9 cellular contexts compared by ENCODE assay signal in the genomic region with DNA sequence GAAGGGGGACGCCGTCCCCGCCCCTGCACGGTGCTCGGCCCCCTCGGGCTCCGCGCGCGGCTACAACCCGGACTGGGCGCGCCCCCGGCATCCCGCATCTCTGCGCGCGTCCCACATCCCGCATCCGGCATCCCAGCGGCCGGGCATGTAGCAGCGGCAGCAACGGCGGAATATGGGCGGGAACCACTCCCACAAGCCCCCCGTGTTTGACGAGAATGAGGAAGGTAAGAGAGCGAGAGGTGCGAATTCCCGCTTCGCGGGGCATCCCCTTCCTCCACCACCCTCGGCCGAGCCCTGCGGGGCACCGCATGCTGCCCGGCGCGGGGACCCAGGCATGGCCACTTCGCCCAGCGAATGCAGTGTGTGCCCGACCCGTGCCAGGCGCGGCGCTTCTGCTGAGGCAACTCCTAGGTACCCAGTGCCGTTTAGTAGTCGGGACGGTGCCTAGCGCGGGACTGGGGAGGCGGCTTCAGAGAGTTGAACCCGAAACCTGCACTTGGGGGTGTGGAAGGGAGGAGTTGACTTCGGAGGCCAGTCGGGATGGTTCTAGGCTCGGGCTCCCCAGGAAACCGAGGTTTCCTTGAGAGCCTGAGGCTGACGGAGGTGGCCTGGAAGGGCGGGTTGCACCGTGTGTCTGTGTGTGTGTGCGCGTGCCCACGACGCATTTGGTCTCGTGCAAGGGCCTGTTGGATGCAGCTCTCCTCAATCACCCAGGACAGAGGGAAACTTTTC. TPM values are rescaled to one million over a fixed set of nuclear protein-coding genes. Genes with fewer than 3 reads are reported as not detected.
DNase-seq lines count a peak whose midpoint lies in the region; ATAC-seq, FAIRE-seq and TF ChIP-seq lines count a peak whose summit lies in the region.
"Had no signal": no experiment of that assay in that cellular context is flagged by ENCODE, and none has a peak within 500 bp of the region (broad histone marks: within the 10 kb centered on the region; RNA-seq: fewer than 3 reads in every experiment).

No MANE protein-coding gene starts in this region.

- intact Hi-C loops in A673 (cut with micrococcal nuclease; ENCODE audit: unreplicated experiment) = loop anchor here (2.0 to 10.0 kb wide), 6 partner anchors 90 to 925 kb away; no protein-coding TSS in a partner anchor

- no peaks in the 10 kb centered on the region for H3K79me2 ChIP-seq in H1 (ENCODE audit: control insufficient read depth in 1 of 2, insufficient read depth in 2 of 2, low read length in 2 of 2)

- no peak for TF ChIP-seq RAD21 in H1 (IDR thresholded peaks at IDR 0.05 in 1 of 2, conservative IDR thresholded peaks at IDR 0.05 in 1 of 2; ENCODE audit: low read depth in 2 of 2, low read length in 2 of 2)

- peak overlapping the region; percentile 66 for H4K8ac ChIP-seq in H1 (ENCODE audit: extremely low read depth, insufficient read depth, low read length)

- no peak overlapping the region for H3K4ac ChIP-seq in H1 (replicated peaks; ENCODE audit: insufficient read length, low read depth, low read length)

- peaks cover 5% of the 10 kb centered on the region for H3K4me1 ChIP-seq in A673 (ENCODE audit: insufficient read depth, low read length, poor library complexity, severe bottlenecking)
- 0 out of 2 replicates have a peak, but pooled peaks cover 7% of the 10 kb centered on the region for H3K4me1 ChIP-seq in HUES6 (ENCODE audit: control insufficient read depth, insufficient read depth, low read length)
- peaks cover 0 to 7% (median 5%) of the 10 kb centered on the region in 4 experiments; a peak in 5 of 7 replicates for H3K4me1 ChIP-seq in H1 (replicated peaks in 1 of 4; ENCODE audit: control insufficient read depth in 3 of 4, insufficient read depth in 4 of 4, low read length in 3 of 4)
- peaks cover 0 to 11% of the 10 kb centered on the region in 2 donors for H3K4me1 ChIP-seq in muscle layer of duodenum (ENCODE audit: control insufficient read depth in 1 of 2, insufficient read depth in 2 of 2, low read length in 2 of 2)

- CTCF ChIA-PET in A673 (lab: Charles Lee) = interaction anchor here (2.1 kb wide), 1 partner anchor 407 kb away, joined by 19 read pairs; no protein-coding TSS in a partner anchor
- CTCF ChIA-PET in H1 (lab: Charles Lee; ENCODE audit: partially characterized antibody) = interaction anchor here (0.6 to 3.3 kb wide), 22 partner anchors 8 to 657 kb away, joined by 3 to 16 read pairs (median 4); no protein-coding TSS in a partner anchor

- H4K91ac ChIP-seq in H1 (replicated peaks; ENCODE audit: insufficient read length, low read length) = no peak overlapping the region

- H3K23me2 ChIP-seq in H1 (ENCODE audit: low read depth, low read length) = peaks cover 13% of the 10 kb centered on the region; the same call in 1 of the 2 replicates

- WGBS in H1 (ENCODE audit: extremely low coverage in 1 of 2, insufficient coverage in 1 of 2, insufficient read length in 1 of 2, insufficient replicate concordance in 2 of 2, low coverage in 1 of 2, low lambda C conversion rate in 2 of 2, missing lambda C conversion rate in 1 of 2), 2 experiments = 3% methylated on average over 38 of the region's 66 CpGs; no CpG with 5 or more reads in 1 of the 2 experiments

- FAIRE-seq in H1 (lab: Jason Lieb, UNC) = no peak
- FAIRE-seq: GM18507 had no signal

- POLR2A ChIA-PET in A673 (lab: Charles Lee; ENCODE audit: low non-redundant PET) = interaction anchor here (0.5 to 0.9 kb wide), 3 partner anchors 9 to 752 kb away, joined by 3 to 18 read pairs (median 3); no protein-coding TSS in a partner anchor
- POLR2A ChIA-PET in H1 (lab: Charles Lee; ENCODE audit: partially characterized antibody) = interaction anchor here (0.9 kb wide), 1 partner anchor 10 kb away, joined by 3 read pairs; no protein-coding TSS in a partner anchor

- peak overlapping the region; percentile 85 for H2AFZ ChIP-seq in H1 (ENCODE audit: low read length)

- BruUV-seq in A673 (replicated peaks; lab: Mats Ljungman, UMichigan) = no TSS peak

- ATAC-seq in HG02885 (IDR thresholded peaks at IDR 0.05; ENCODE audit: poor library complexity, unreplicated experiment) = no peak
- ATAC-seq in GM18498 (IDR thresholded peaks at IDR 0.05; ENCODE audit: unreplicated experiment) = no peak
- no peak for ATAC-seq in GM19023 (IDR thresholded peaks at IDR 0.05; ENCODE audit: unreplicated experiment)

- no peak overlapping the region for H2BK5ac ChIP-seq in H1 (ENCODE audit: low read depth, low read length)

- H3K27me3 ChIP-seq in A673 (replicated peaks; ENCODE audit: insufficient read depth, low read depth, low read length, poor library complexity) (peaks cover 5% of the 10 kb centered on the region), HUES6 (ENCODE audit: control insufficient read depth, insufficient read depth, low read length) (peaks cover 45% of the 10 kb centered on the region), H1 (replicated peaks in 1 of 4; ENCODE audit: control insufficient read depth in 3 of 4, extremely low read depth in 1 of 4, insufficient read depth in 3 of 4, low read length in 3 of 4) (peaks cover 15 to 35% (median 24%) of the 10 kb centered on the region in 4 experiments), muscle layer of duodenum (ENCODE audit: low read depth, low read length) (no peaks in the 10 kb centered on the region)

- DNase-seq in A673 (ENCODE audit: low spot score) = peak; percentile 35
- peak in 1 of 2 experiments; percentile 83 for DNase-seq in H1 (ENCODE audit: low read depth in 1 of 2, low spot score in 2 of 2)
- DNase-seq in NK-92 (lab: John Stamatoyannopoulos, UW; ENCODE audit: unreplicated experiment) = no peak

- no peaks in the 10 kb centered on the region for H3K79me1 ChIP-seq in H1 (ENCODE audit: low read depth, low read length)

- no peaks in the 10 kb centered on the region for H3K36me3 ChIP-seq in A673 (ENCODE audit: insufficient read depth, low read length, poor library complexity, severe bottlenecking)
- H3K36me3 ChIP-seq in HUES6 (ENCODE audit: control insufficient read depth, insufficient read depth, low read length) = no peaks in the 10 kb centered on the region
- no peaks in the 10 kb centered on the region for H3K36me3 ChIP-seq in H1 (ENCODE audit: control insufficient read depth in 2 of 4, insufficient read depth in 4 of 4, low read length in 3 of 4)
- no peaks in the 10 kb centered on the region for H3K36me3 ChIP-seq in muscle layer of duodenum (ENCODE audit: control insufficient read depth in 1 of 2, insufficient read depth in 2 of 2, low read length in 2 of 2)

- no peak overlapping the region for H3K14ac ChIP-seq in H1 (ENCODE audit: insufficient read length)

- peak overlapping the region; percentile 62 to 97 for H3K4me2 ChIP-seq in H1 (ENCODE audit: insufficient read depth in 1 of 2, low read depth in 2 of 2, low read length in 2 of 2)

- no peak overlapping the region for H2BK20ac ChIP-seq in H1 (ENCODE audit: low read length)

- H3K27ac ChIP-seq in A673 (ENCODE audit: low read depth, low read length, poor library complexity, severe bottlenecking) (peak overlapping the region; percentile 49), HUES6 (ENCODE audit: low read depth, low read length) (no peak overlapping the region), H1 (ENCODE audit: low read depth, low read length) (no peak overlapping the region), muscle layer of duodenum (ENCODE audit: low read length) (no peak overlapping the region)

- H3K9me3 ChIP-seq in A673 (ENCODE audit: low read depth, low read length, poor library complexity, severe bottlenecking) (no peaks in the 10 kb centered on the region), HUES6 (ENCODE audit: control insufficient read depth, insufficient read depth, low read depth, low read length) (no peaks in the 10 kb centered on the region), H1 (ENCODE audit: insufficient read depth in 2 of 2, low read depth in 1 of 2, low read length in 1 of 2) (no peaks in the 10 kb centered on the region), muscle layer of duodenum (ENCODE audit: control insufficient read depth in 1 of 2, low read length in 2 of 2) (no peaks in the 10 kb centered on the region)

- no peak overlapping the region for H2AK5ac ChIP-seq in H1 (ENCODE audit: low read depth, low read length)

- peak overlapping the region; percentile 38; the same call in 1 of the 2 replicates for H3K18ac ChIP-seq in H1 (ENCODE audit: extremely low read depth, low read length)

- H3K9ac ChIP-seq in HUES6 (ENCODE audit: low read length) (peak overlapping the region; percentile 49), H1 (replicated peaks in 1 of 4; ENCODE audit: extremely low read depth in 1 of 4, low read depth in 3 of 4, low read length in 3 of 4) (peak overlapping the region in 2 of 4 experiments; percentile 16 to 25; a peak in 3 of 7 replicates)

- H2BK15ac ChIP-seq in H1 (ENCODE audit: low read length) = 0 out of 2 replicates have a peak overlapping the region, but pooled peaks have one; percentile 53

- TF ChIP-seq POLR2A in H1 (IDR thresholded peaks at IDR 0.05; ENCODE audit: control extremely low read depth in 1 of 2, low read depth in 2 of 2, low read length in 2 of 2) = no peak

- TF ChIP-seq CTCF in A673 (conservative IDR thresholded peaks at IDR 0.05; ENCODE audit: low read depth, low read length) = no peak
- no peak for TF ChIP-seq CTCF in H1 (IDR thresholded peaks at IDR 0.05; ENCODE audit: control extremely low read depth in 1 of 3, insufficient read depth in 1 of 3, low read depth in 1 of 3, low read length in 3 of 3)

- no peak overlapping the region for H4K5ac ChIP-seq in H1 (ENCODE audit: insufficient read length, low read depth, low read length)

- H2BK120ac ChIP-seq in H1 (replicated peaks; ENCODE audit: low read depth, low read length) = no peak overlapping the region

- peak overlapping the region; percentile 7; the same call in 1 of the 2 replicates for H2BK12ac ChIP-seq in H1 (ENCODE audit: low read depth, low read length)

- no peak for TF ChIP-seq EP300 in H1 (IDR thresholded peaks at IDR 0.05; ENCODE audit: borderline replicate concordance in 1 of 2, low read depth in 2 of 2, low read length in 2 of 2)

- H3K4me3 ChIP-seq in A673 (ENCODE audit: low read depth, low read length, poor library complexity, severe bottlenecking) (peak overlapping the region; percentile 62), HUES6 (ENCODE audit: low read depth, low read length) (peak overlapping the region; percentile 62), H1 (ENCODE audit: extremely low read depth in 1 of 4, insufficient read depth in 2 of 4, low read depth in 3 of 4, low read length in 4 of 4) (peak overlapping the region; percentile 29 to 70 (median 58)), muscle layer of duodenum (ENCODE audit: low read depth in 1 of 2, low read length in 2 of 2) (peak overlapping the region; percentile 73 to 74)

- no peak overlapping the region for H3K56ac ChIP-seq in H1 (replicated peaks; ENCODE audit: insufficient read length, low read depth, low read length)

- no peak overlapping the region for H3K23ac ChIP-seq in H1 (ENCODE audit: insufficient read length)

- peaks cover 3 to 4% of the 10 kb centered on the region in 2 experiments for H4K20me1 ChIP-seq in H1 (replicated peaks in 1 of 2; ENCODE audit: control insufficient read depth in 1 of 2, insufficient read depth in 2 of 2, low read length in 2 of 2)

RNA-seq across cellular contexts. Expression of gene STK32B, which starts 0.6 kb away (rescaled TPM):
- 14.2 and 15.1 TPM in 2 replicates for total RNA-seq in A673 (2021)
- 2.5 and 2.6 TPM in 2 replicates for total RNA-seq in H1 (2021; fragmentation: NEBNext Ultra II Directional; extraction: Animal tissue kit (Norgen Biotek cat#: 25700))
- 1.7 and 2.3 TPM in 2 replicates for polyA plus RNA-seq in H1 (2011; rRNA removed)
- polyA plus RNA-seq in H1 (2011; cell fraction: cytosol; rRNA removed) = 1.9 TPM
- 2.7 TPM for polyA plus RNA-seq in H1 (2011; cell fraction: nucleus; rRNA removed)
- 1.8 to 3.3 TPM (median 2.5 TPM) in 4 replicates for polyA plus RNA-seq in H1 (2012, experiment 1 of 2)
- polyA plus RNA-seq in H1 (2012, experiment 2 of 2) = 2.0 TPM
- 1.3 TPM for polyA plus RNA-seq in H1 (2013, experiment 1 of 2)
- polyA plus RNA-seq in H1 (2013, experiment 2 of 2) = 1.2 TPM
- 3.7 and 4.7 TPM in 2 replicates for polyA minus RNA-seq in H1 (2011; rRNA and poly(A)+ RNA removed)
- polyA minus RNA-seq in H1 (2011; cell fraction: cytosol; rRNA and poly(A)+ RNA removed) = 1.4 TPM
- polyA minus RNA-seq in H1 (2011; cell fraction: nucleus; rRNA and poly(A)+ RNA removed) = 4.0 TPM

RNA-seq across cellular contexts. Expression of gene CYTL1, which starts 32.6 kb away (rescaled TPM):
- total RNA-seq in A673 (2021) = 7.5 and 9.1 TPM in 2 replicates
- total RNA-seq in H1 (2021; fragmentation: NEBNext Ultra II Directional; extraction: Animal tissue kit (Norgen Biotek cat#: 25700)) = 8.1 and 9.8 TPM in 2 replicates
- polyA plus RNA-seq in H1 (2011; rRNA removed) = 8.0 and 8.6 TPM in 2 replicates
- polyA plus RNA-seq in H1 (2011; cell fraction: cytosol; rRNA removed) = 8.3 TPM
- 5.9 TPM for polyA plus RNA-seq in H1 (2011; cell fraction: nucleus; rRNA removed)
- polyA plus RNA-seq in H1 (2012, experiment 1 of 2) = 4.8 to 7.0 TPM (median 5.5 TPM) in 4 replicates
- polyA plus RNA-seq in H1 (2012, experiment 2 of 2) = 5.9 TPM
- polyA plus RNA-seq in H1 (2013, experiment 1 of 2) = 17.4 TPM
- 21.8 TPM for polyA plus RNA-seq in H1 (2013, experiment 2 of 2)
- polyA minus RNA-seq in H1 (2011; rRNA and poly(A)+ RNA removed) = 2.1 and 4.4 TPM in 2 replicates
- 3.5 TPM for polyA minus RNA-seq in H1 (2011; cell fraction: cytosol; rRNA and poly(A)+ RNA removed)
- 0.90 TPM for polyA minus RNA-seq in H1 (2011; cell fraction: nucleus; rRNA and poly(A)+ RNA removed)
